26 cellular contexts compared by ENCODE assay signal in genomic region chr17:74125160-74125559, GRCh38.
DNase-seq lines count a peak whose midpoint lies in the region; ATAC-seq, FAIRE-seq and TF ChIP-seq lines count a peak whose summit lies in the region.
"Had no signal": no experiment of that assay in that cellular context is flagged by ENCODE, and none has a peak within 500 bp of the region (broad histone marks: within the 10 kb centered on the region; RNA-seq: fewer than 3 reads in every experiment).

No MANE protein-coding gene starts in this region.

- TF ChIP-seq POLR2A in HepG2 (IDR thresholded peaks at IDR 0.05; ENCODE audit: insufficient read depth in 1 of 2, low read depth in 2 of 2, low read length in 2 of 2), result no peak
- no peak for TF ChIP-seq POLR2A in right lobe of liver (IDR thresholded peaks at IDR 0.05)
- no peak for TF ChIP-seq POLR2A in ovary (IDR thresholded peaks at IDR 0.05)

- no peak for DNase-seq in HepG2 (ENCODE audit: low spot score)
- no peak for DNase-seq in right lobe of liver
- peak; percentile 49 for DNase-seq in NCI-H2196 (lab: John Stamatoyannopoulos, UW; ENCODE audit: unreplicated experiment)
- peak; percentile 94 to 95 for DNase-seq in SHP77 (lab: John Stamatoyannopoulos, UW)
- peak; percentile 1 for DNase-seq in renal cortical epithelial cell (ENCODE audit: low read depth)
- no peak for DNase-seq in ovary
- DNase-seq: ACHN; activated CD4-positive, alpha-beta T cell treated with anti-CD3 and anti-CD28 coated beads for 36 hours; activated CD8-positive, alpha-beta memory T cell treated with anti-CD3 and anti-CD28 coated beads for 24 hours; activated T-cell treated with anti-CD3 and anti-CD28 coated beads, Interleukin-2, amount 50 U/mL, for 1 hour; adrenal gland; COR-L47; GM23248; heart left ventricle; mammary epithelial cell; NCI-H1694; NCI-H2227 treated with DMSO at 0.1 percent for 48 hours; stimulated activated CD4-positive, alpha-beta T cell treated with anti-CD3 and anti-CD28 coated beads, Interleukin-4, amount 100 ng/mL, for 4 hours; stimulated activated naive CD4-positive, alpha-beta T cell treated with Interleukin-2 at 50 U/mL for 16 hours; T-helper 1 cell had no signal

- TF ChIP-seq EP300 in HepG2 (IDR thresholded peaks at IDR 0.05; ENCODE audit: low read depth in 2 of 2, low read length in 2 of 2), result no peak
- no peak for TF ChIP-seq EP300 in HepG2 (CRISPR knock-in tag; IDR thresholded peaks at IDR 0.05; ENCODE audit: borderline replicate concordance)
- no peak for TF ChIP-seq EP300 in ovary (IDR thresholded peaks at IDR 0.05)

- H3K9me3 ChIP-seq in HepG2 (ENCODE audit: low read length) (no peaks in the 10 kb centered on the region), right lobe of liver (no peaks in the 10 kb centered on the region), ovary (no peaks in the 10 kb centered on the region)
- H3K9me3 ChIP-seq: adrenal gland, thoracic aorta had no signal

- POLR2A ChIA-PET in HepG2 (lab: Yijun Ruan, JAX), result no interaction called here

- ATAC-seq in HepG2 (no peak), right lobe of liver (no peak), HG03025 (IDR thresholded peaks at IDR 0.05; ENCODE audit: low FRiP score, unreplicated experiment) (no peak), HG02588 (IDR thresholded peaks at IDR 0.05; ENCODE audit: unreplicated experiment) (no peak)
- ATAC-seq: activated CD4-positive, alpha-beta T cell treated with anti-CD3 and anti-CD28 coated beads for 36 hours; heart left ventricle; Panc1 had no signal

- 0% methylated on average over 4 of the region's 4 CpGs for WGBS in HepG2 (ENCODE audit: low lambda C conversion rate)
- 17% methylated on average over 4 of the region's 4 CpGs for WGBS in right lobe of liver (ENCODE audit: insufficient coverage, low coverage, low lambda C conversion rate, missing lambda C conversion rate)
- WGBS in ovary, 3 donors, result 31 to 44% (median 34%) methylated on average over 4 of the region's 4 CpGs

- intact Hi-C loops in HepG2 (cut with micrococcal nuclease; ENCODE audit: unreplicated experiment), result no loop called here
- intact Hi-C loops in right lobe of liver (cut with DNase I), result no loop called here
- intact Hi-C loops in ovary (cut with DNase I), result no loop called here

- no peaks in the 10 kb centered on the region for H3K79me2 ChIP-seq in HepG2 (ENCODE audit: insufficient read depth, low read length)

- no peak overlapping the region for H3K9ac ChIP-seq in HepG2 (ENCODE audit: insufficient read depth, low read depth, low read length)
- H3K9ac ChIP-seq: GM23248, KMS-11 had no signal

- in situ Hi-C loops in HepG2 (cut with HindIII; ENCODE audit: extremely low pct_ligation_motif_present, low pct_unique_long_range_greater_than_20kb), result no loop called here

- TF ChIP-seq CTCF in HepG2 (CRISPR knock-in tag; IDR thresholded peaks at IDR 0.05) (no peak), right lobe of liver (IDR thresholded peaks at IDR 0.05) (no peak), ovary (IDR thresholded peaks at IDR 0.05) (no peak)

- H3K36me3 ChIP-seq in HepG2 (replicated peaks in 1 of 2; ENCODE audit: control insufficient read depth in 1 of 2, insufficient read depth in 2 of 2, low read length in 2 of 2), result no peaks in the 10 kb centered on the region
- no peaks in the 10 kb centered on the region for H3K36me3 ChIP-seq in right lobe of liver
- no peaks in the 10 kb centered on the region for H3K36me3 ChIP-seq in ovary
- H3K36me3 ChIP-seq: adrenal gland, heart left ventricle, thoracic aorta had no signal

- H3K4me2 ChIP-seq in HepG2 (ENCODE audit: low read depth, low read length), result no peak overlapping the region
- H3K4me2 ChIP-seq: KMS-11 had no signal

- no TSS peak for BruUV-seq in HepG2 (replicated peaks; lab: Mats Ljungman, UMichigan)

- no peak overlapping the region for H2AFZ ChIP-seq in HepG2 (ENCODE audit: low read length)
- H2AFZ ChIP-seq: GM23248 had no signal

- no peaks in the 10 kb centered on the region for H4K20me1 ChIP-seq in HepG2 (ENCODE audit: insufficient read depth, low read length)

- TF ChIP-seq RAD21 in HepG2 (CRISPR knock-in tag; IDR thresholded peaks at IDR 0.05), result no peak

- no peak for FAIRE-seq in HepG2 (lab: Jason Lieb, UNC)
- FAIRE-seq: HTR-8/SVneo had no signal

- CTCF ChIA-PET in HepG2 (lab: Yijun Ruan, JAX; ENCODE audit: low intra/inter-chr PET ratio, low total read pairs), result no interaction called here

- H3K4me1 ChIP-seq in HepG2 (ENCODE audit: insufficient read depth, low read length) (no peaks in the 10 kb centered on the region), right lobe of liver (no peaks in the 10 kb centered on the region), ovary (ENCODE audit: insufficient read depth) (no peaks in the 10 kb centered on the region)
- H3K4me1 ChIP-seq: adrenal gland, heart left ventricle had no signal

- no peak overlapping the region for H3K4me3 ChIP-seq in HepG2 (replicated peaks in 1 of 3; ENCODE audit: insufficient read depth in 1 of 3, low read depth in 2 of 3, low read length in 3 of 3)
- H3K4me3 ChIP-seq in right lobe of liver, result no peak overlapping the region
- no peak overlapping the region for H3K4me3 ChIP-seq in ovary
- H3K4me3 ChIP-seq: adrenal gland, GM23248, heart left ventricle, thoracic aorta had no signal

- no peak overlapping the region for H3K27ac ChIP-seq in HepG2 (ENCODE audit: extremely low read length, insufficient read depth, low read length)
- H3K27ac ChIP-seq in right lobe of liver, result no peak overlapping the region
- no peak overlapping the region for H3K27ac ChIP-seq in ovary
- H3K27ac ChIP-seq: adrenal gland, GM23248, heart left ventricle, KMS-11, thoracic aorta had no signal

- H3K27me3 ChIP-seq in HepG2 (ENCODE audit: control insufficient read depth in 1 of 2, insufficient read depth in 2 of 2, low read length in 2 of 2) (peaks cover 3 to 35% of the 10 kb centered on the region in 2 experiments; a peak in 4 of 5 replicates), right lobe of liver (no peaks in the 10 kb centered on the region), ovary (no peaks in the 10 kb centered on the region)
- H3K27me3 ChIP-seq: adrenal gland had no signal

TF ChIP-seq in HepG2, 621 proteins besides CTCF, POLR2A, EP300 and RAD21 (continues in another document):
- TF ChIP-seq ZNF784 (CRISPR knock-in tag; IDR thresholded peaks at IDR 0.05; ENCODE audit: borderline replicate concordance), result no peak
- TF ChIP-seq ZNF24 (IDR thresholded peaks at IDR 0.05), result no peak
- no peak for TF ChIP-seq MYC (CRISPR knock-in tag; IDR thresholded peaks at IDR 0.05; ENCODE audit: borderline replicate concordance)
- no peak for TF ChIP-seq YY1 (IDR thresholded peaks at IDR 0.05; ENCODE audit: insufficient read depth, insufficient replicate concordance, low read depth, low read length)
- no peak for TF ChIP-seq ELK4 (CRISPR knock-in tag; IDR thresholded peaks at IDR 0.05; ENCODE audit: borderline replicate concordance)
- TF ChIP-seq ATF7 (IDR thresholded peaks at IDR 0.05), result peak; percentile 95
- TF ChIP-seq ATF7 (CRISPR knock-in tag; IDR thresholded peaks at IDR 0.05), result no peak
- no peak for TF ChIP-seq SRSF9 (IDR thresholded peaks at IDR 0.05; ENCODE audit: borderline replicate concordance, insufficient read depth, low read depth, low read length, poor library complexity, severe bottlenecking)
- no peak for TF ChIP-seq ZSCAN21 (CRISPR knock-in tag; IDR thresholded peaks at IDR 0.05; ENCODE audit: borderline replicate concordance)
- TF ChIP-seq ZNF749 (CRISPR knock-in tag; IDR thresholded peaks at IDR 0.05; ENCODE audit: borderline replicate concordance), result no peak
- TF ChIP-seq ZNF280D (CRISPR knock-in tag; IDR thresholded peaks at IDR 0.05), result no peak
- no peak for TF ChIP-seq CAMTA2 (CRISPR knock-in tag; IDR thresholded peaks at IDR 0.05; ENCODE audit: borderline replicate concordance)

Comparison
In these comparisons a context has a peak if more than half of its experiments do, and no peak if none do; other contexts are left out.
1. DNase-seq: peak in NCI-H2196 (single experiment), SHP77 (2 of 2) and renal cortical epithelial cell (single experiment); none in HepG2 (single experiment), right lobe of liver (0 of 3) and ovary (0 of 5).